17 cellular contexts compared by ENCODE assay signal in the genomic region with DNA sequence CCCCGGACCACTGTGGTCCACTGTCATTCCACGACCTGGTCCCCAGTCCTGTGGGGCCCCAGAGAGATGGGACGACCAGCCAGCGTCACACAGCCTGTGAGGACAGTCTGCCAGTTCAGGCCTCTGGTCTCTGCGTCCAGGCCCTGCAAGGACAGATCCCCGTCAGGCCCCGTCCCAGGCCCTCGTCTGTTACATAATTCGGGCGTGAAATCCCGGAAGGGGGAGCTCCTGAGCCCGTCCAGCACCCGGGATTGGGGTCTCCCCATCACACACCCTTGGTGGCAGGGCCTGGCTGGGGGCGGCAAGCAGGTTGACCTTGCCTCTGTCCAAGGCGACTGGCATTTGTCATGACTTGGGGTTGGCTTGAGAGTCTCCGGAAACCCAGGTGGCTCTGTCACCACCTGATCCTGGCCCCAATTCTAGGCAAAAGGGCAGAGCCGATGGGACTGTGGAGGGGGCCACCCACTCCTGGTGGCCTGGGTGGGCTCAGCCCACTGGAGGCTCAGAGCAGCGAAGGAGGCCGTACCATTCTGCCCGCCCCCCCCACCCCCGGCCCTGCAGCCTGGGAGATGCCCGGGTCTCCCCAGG.
DNase-seq lines count a peak whose midpoint lies in the region; ATAC-seq and TF ChIP-seq lines count a peak whose summit lies in the region.
"Had no signal": no experiment of that assay in that cellular context is flagged by ENCODE, and none has a peak within 500 bp of the region (broad histone marks: within the 10 kb centered on the region; RNA-seq: fewer than 3 reads in every experiment).

No MANE protein-coding gene starts in this region.

- no peak for ATAC-seq in GM19324 (IDR thresholded peaks at IDR 0.05; ENCODE audit: low FRiP score, unreplicated experiment)

- no peak overlapping the region for H2AFZ ChIP-seq in hepatocyte

- TF ChIP-seq CTCF in GM12875 (IDR thresholded peaks at IDR 0.05; ENCODE audit: borderline replicate concordance, insufficient read depth, low read depth, low read length) (0 out of 2 replicates have a peak, but pooled peaks have one; percentile 16), ascending aorta (IDR thresholded peaks at IDR 0.05) (no peak), hepatocyte (IDR thresholded peaks at IDR 0.05; ENCODE audit: poor library complexity) (no peak), stomach (IDR thresholded peaks at IDR 0.05) (no peak), GM10266 (IDR thresholded peaks at IDR 0.05; ENCODE audit: control insufficient read depth, insufficient read depth, low read depth, missing control alignments) (no peak)

- H3K27me3 ChIP-seq in ascending aorta: no peaks in the 10 kb centered on the region
- H3K27me3 ChIP-seq in hepatocyte: peaks cover 41% of the 10 kb centered on the region
- peaks cover 0 to 76% (median 58%) of the 10 kb centered on the region in 3 donors for H3K27me3 ChIP-seq in stomach

- no peaks in the 10 kb centered on the region for H3K9me3 ChIP-seq in ascending aorta
- H3K9me3 ChIP-seq in hepatocyte (ENCODE audit: low read depth): no peaks in the 10 kb centered on the region
- peaks cover 0 to 2% (median 0%) of the 10 kb centered on the region in 4 donors for H3K9me3 ChIP-seq in stomach
- H3K9me3 ChIP-seq: HAP-1 had no signal

- WGBS in hepatocyte (ENCODE audit: low lambda C conversion rate, missing lambda C conversion rate): 85% methylated on average over 22 of the region's 22 CpGs
- 46 to 67% (median 63%) methylated on average over 9 to 22 of the region's 22 CpGs for WGBS in stomach, 5 donors

- H3K9me2 ChIP-seq in hepatocyte (replicated peaks; ENCODE audit: insufficient read depth): no peaks in the 10 kb centered on the region

- H4K20me1 ChIP-seq in hepatocyte (ENCODE audit: insufficient read depth, poor library complexity, severe bottlenecking): no peaks in the 10 kb centered on the region

- peak overlapping the region; percentile 91 for H3K4me2 ChIP-seq in hepatocyte

- TF ChIP-seq POLR2A in stomach (IDR thresholded peaks at IDR 0.05): no peak

- intact Hi-C loops in ascending aorta (cut with DNase I): loop anchor here (5.0 kb wide), 1 partner anchor 68 kb away; no protein-coding TSS in a partner anchor
- intact Hi-C loops in stomach (cut with DNase I; ENCODE audit: low total_unique reads): no loop called here

- H3K27ac ChIP-seq in ascending aorta: peak overlapping the region; percentile 60 to 72
- no peak overlapping the region for H3K27ac ChIP-seq in hepatocyte
- H3K27ac ChIP-seq in stomach: peak overlapping the region in 4 of 5 donors; percentile 52 to 87 (median 76)

- H3K4me3 ChIP-seq in GM12875 (ENCODE audit: low read depth, low read length) (no peak overlapping the region), ascending aorta (peak overlapping the region; percentile 51 to 86), hepatocyte (no peak overlapping the region), stomach (peak overlapping the region in 3 of 4 donors; percentile 53 to 55 (median 54))
- H3K4me3 ChIP-seq: HAP-1 had no signal

- no peaks in the 10 kb centered on the region for H3K79me2 ChIP-seq in hepatocyte

- no peaks in the 10 kb centered on the region for H3K36me3 ChIP-seq in ascending aorta
- no peaks in the 10 kb centered on the region for H3K36me3 ChIP-seq in hepatocyte (replicated peaks; ENCODE audit: insufficient read depth, low read depth)
- no peaks in the 10 kb centered on the region for H3K36me3 ChIP-seq in stomach
- H3K36me3 ChIP-seq: HAP-1 had no signal

- DNase-seq in ascending aorta (ENCODE audit: low spot score in 2 of 2) (no peak), hepatocyte (ENCODE audit: low spot score) (no peak), stomach (no peak), GM10266 (ENCODE audit: extremely low spot score) (no peak), NCI-H2107 treated with DMSO at 0.1 percent for 48 hours (lab: John Stamatoyannopoulos, UW; ENCODE audit: unreplicated experiment) (no peak), NCI-H524 (lab: John Stamatoyannopoulos, UW) (no peak)
- DNase-seq: activated CD4-positive, alpha-beta T cell treated with anti-CD3 and anti-CD28 coated beads, Interleukin-2, amount 10 ng/mL, durations not matched to agents 24 days and 14 days; activated naive CD8-positive, alpha-beta T cell treated with anti-CD3 and anti-CD28 coated beads for 36 hours; DMS53; foreskin melanocyte; IMR-90; stimulated activated CD4-positive, alpha-beta T cell treated with anti-CD3 and anti-CD28 coated beads, Interleukin-2, amount 100 ng/mL, for 24 hours; stimulated activated CD8-positive, alpha-beta memory T cell treated with anti-CD3 and anti-CD28 coated beads, Interleukin-4, amount 100 ng/mL, for 48 hours; T1000 had no signal

- TF ChIP-seq EP300 in stomach (IDR thresholded peaks at IDR 0.05): no peak

- H3K4me1 ChIP-seq in ascending aorta (peaks cover 8 to 22% of the 10 kb centered on the region in 2 donors), hepatocyte (ENCODE audit: insufficient read depth) (peaks cover 17% of the 10 kb centered on the region), stomach (peaks cover 14 to 62% (median 38%) of the 10 kb centered on the region in 4 donors)
- H3K4me1 ChIP-seq: HAP-1 had no signal

Comparison
In these comparisons a context has a peak if more than half of its experiments do, and no peak if none do; other contexts are left out.
1. H3K4me3 ChIP-seq: peak in ascending aorta (2 of 2) and stomach (3 of 4); none in GM12875 (single experiment) and hepatocyte (single experiment).